32 cellular contexts compared by ENCODE assay signal in genomic region chr20:35473684-35474083, GRCh38. TPM values are rescaled to one million over a fixed set of nuclear protein-coding genes. Genes with fewer than 3 reads are reported as not detected.
"Had no signal": no experiment of that assay in that cellular context is flagged by ENCODE, and none has a peak within 500 bp of the region (broad histone marks: within the 10 kb centered on the region; RNA-seq: fewer than 3 reads in every experiment).

No MANE protein-coding gene starts in this region.

- H3K9me3 ChIP-seq: stomach, suprapubic skin, testis, thoracic aorta, thyroid gland, tibial artery, tibial nerve, transverse colon, upper lobe of left lung, upper lobe of right lung, uterus, vagina had no signal

- H3K4me1 ChIP-seq: suprapubic skin, testis, thyroid gland, tibial artery, tibial nerve, transverse colon, upper lobe of left lung, upper lobe of right lung, uterus, vagina had no signal

- FAIRE-seq: urothelium cell line had no signal

- H3K4me3 ChIP-seq: stomach, suprapubic skin, testis, thoracic aorta, thyroid gland, tibial artery, tibial nerve, transverse colon, upper lobe of left lung, upper lobe of right lung, uterus, vagina had no signal

- DNase-seq: stimulated activated CD4-positive, alpha-beta T cell treated with anti-CD3 and anti-CD28 coated beads, Interleukin-2, amount 100 ng/mL, for 48 hours; stimulated activated CD4-positive, alpha-beta T cell treated with anti-CD3 and anti-CD28 coated beads, Interleukin-4, amount 100 ng/mL, for 1 hour; stimulated activated CD4-positive, alpha-beta T cell treated with anti-CD3 and anti-CD28 coated beads, Interleukin-4, amount 100 ng/mL, for 24 hours; stimulated activated CD4-positive, alpha-beta T cell treated with anti-CD3 and anti-CD28 coated beads, Interleukin-4, amount 100 ng/mL, for 4 hours; stimulated activated CD8-positive, alpha-beta memory T cell treated with anti-CD3 and anti-CD28 coated beads, Interleukin-4, amount 100 ng/mL, for 48 hours; stimulated activated naive B cell treated with anti-CD40 and anti-IgM and Interleukin-4, amounts not matched to agents 10 μg/mL and 1 μg/mL and 100 μg/mL, for 72 hours; stimulated activated naive CD4-positive, alpha-beta T cell; stimulated activated naive CD4-positive, alpha-beta T cell treated with Interleukin-2 at 50 U/mL for 16 hours; stimulated activated naive CD8-positive, alpha-beta T cell treated with anti-CD3 and anti-CD28 coated beads, Interleukin-15, amount 100 ng/mL, for 72 hours; stimulated activated naive CD8-positive, alpha-beta T cell treated with anti-CD3 and anti-CD28 coated beads, Interleukin-15, Interleukin-2, amounts not matched to agents 100 U/mL and 50 U/mL, for 24 hours; stomach; substantia nigra; testis; thyroid gland; tibial artery; transverse colon; trophoblast cell; upper lobe of left lung; upper lobe of right lung; uterus had no signal

- ATAC-seq: stimulated activated effector memory CD8-positive, alpha-beta T cell treated with anti-CD3 and anti-CD28 coated beads, Interleukin-12 subunit alpha, Interleukin-12 subunit beta, amount 100 ng/mL, for 72 hours; stimulated activated memory B cell treated with anti-CD40 and anti-IgM and Interleukin-4, amounts not matched to agents 10 μg/mL and 1 μg/mL and 100 μg/mL, for 72 hours; stimulated activated naive CD8-positive, alpha-beta T cell treated with anti-CD3 and anti-CD28 coated beads, Interleukin-15, amount 100 ng/mL, for 72 hours; stimulated activated naive CD8-positive, alpha-beta T cell treated with anti-CD3 and anti-CD28 coated beads, Interleukin-15, Interleukin-2, amounts not matched to agents 100 U/mL and 50 U/mL, for 24 hours; upper lobe of right lung had no signal

- H3K36me3 ChIP-seq: uterus had no signal

- H3K27me3 ChIP-seq: stomach, suprapubic skin, testis, thyroid gland, tibial artery, tibial nerve, transverse colon, upper lobe of left lung, upper lobe of right lung, uterus, vagina had no signal

- H3K27ac ChIP-seq: stomach, suprapubic skin, testis, thoracic aorta, thyroid gland, tibial artery, tibial nerve, transverse colon, upper lobe of left lung, upper lobe of right lung, uterus, vagina had no signal

RNA-seq across cellular contexts. Expression of gene GDF5, which starts 35.7 kb away (rescaled TPM):
- total RNA-seq: suprapubic skin had no signal

RNA-seq across cellular contexts. Expression of gene C20orf173, which starts 55.8 kb away (rescaled TPM):
- total RNA-seq: stomach, subcutaneous adipose tissue, suprapubic skin, temporal lobe, thoracic aorta, thyroid gland, tibial nerve, transverse colon, upper lobe of left lung, upper lobe of right lung, ureter, urinary bladder, uterus, vagina had no signal
- polyA plus RNA-seq: stomach, thymus, urinary bladder had no signal
